Comparison of ENCODE assay signal across 24 cellular contexts in the genomic region with DNA sequence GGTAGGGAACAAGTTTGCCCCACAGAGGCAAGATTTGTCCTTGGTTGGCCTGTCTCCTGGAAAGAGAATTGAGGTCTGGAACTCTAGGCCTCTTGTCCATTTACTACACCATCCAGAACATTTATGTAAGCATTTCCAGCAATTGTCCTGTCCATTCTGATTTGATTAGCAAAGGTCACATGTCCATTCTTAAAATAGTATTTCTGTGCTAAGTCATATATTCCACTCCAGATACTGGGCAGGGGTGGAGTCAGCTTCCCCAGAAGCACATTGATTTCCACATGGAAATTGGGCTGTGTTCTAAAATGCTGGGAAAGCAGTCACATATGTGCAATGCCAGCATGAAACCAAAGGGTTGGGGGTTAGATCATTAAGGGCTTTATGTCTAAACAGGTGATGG. TPM values are rescaled to one million over a fixed set of nuclear protein-coding genes. Genes with fewer than 3 reads are reported as not detected.
"Had no signal": no experiment of that assay in that cellular context is flagged by ENCODE, and none has a peak within 500 bp of the region (broad histone marks: within the 10 kb centered on the region; RNA-seq: fewer than 3 reads in every experiment).

No MANE protein-coding gene starts in this region.

- H3K36me3 ChIP-seq: brain microvascular endothelial cell, cardiac muscle cell, Peyer's patch, SJCRH30 had no signal

- H3K27ac ChIP-seq: brain microvascular endothelial cell, cardiac muscle cell, KMS-11, Peyer's patch, RWPE1, SJCRH30 had no signal

- ATAC-seq: activated CD8-positive, alpha-beta memory T cell treated with anti-CD3 and anti-CD28 coated beads, Interleukin-2, amount 10 ng/mL, durations not matched to agents 7 days and 5 days had no signal

- DNase-seq: activated B cell treated with CpG ODN at 0.5 μM for 24 hours; activated CD4-positive, alpha-beta T cell treated with anti-CD3 and anti-CD28 coated beads for 1 hour; activated CD4-positive, alpha-beta T cell treated with anti-CD3 and anti-CD28 coated beads, Interleukin-2, amount 10 ng/mL, durations not matched to agents 24 days and 14 days; activated CD4-positive, alpha-beta T cell treated with anti-CD3 and anti-CD28 coated beads, Interleukin-2, amount 50 U/mL, for 48 hours; activated CD8-positive, alpha-beta memory T cell treated with anti-CD3 and anti-CD28 coated beads, Interleukin-2, amount 10 ng/mL, durations not matched to agents 7 days and 5 days; activated effector memory CD4-positive, alpha-beta T cell treated with Interleukin-2 at 50 U/mL for 16 hours; activated naive CD4-positive, alpha-beta T cell; activated T-cell treated with anti-CD3 and anti-CD28 coated beads, Interleukin-2, amount 50 U/mL, for 24 hours; amniotic stem cell; brain microvascular endothelial cell; cerebellar nuclear complex; NCI-H1092 treated with DMSO at 0.1 percent for 48 hours; NCI-H1417 treated with DMSO at 0.1 percent for 48 hours; NCI-H1694; NCI-H2029 treated with DMSO at 0.1 percent for 48 hours; NCI-H510A treated with DMSO at 0.1 percent for 48 hours; Peyer's patch; Right ventricle myocardium superior; SJCRH30 had no signal

- H3K9me3 ChIP-seq: Peyer's patch, SJCRH30 had no signal

- FAIRE-seq: astrocyte had no signal

- H3K4me1 ChIP-seq: Peyer's patch, SJCRH30 had no signal

- H3K4me3 ChIP-seq: cardiac muscle cell, Peyer's patch, SJCRH30 had no signal

- H3K27me3 ChIP-seq: brain microvascular endothelial cell, cardiac muscle cell, Peyer's patch, SJCRH30 had no signal

RNA-seq across cellular contexts. Expression of gene FMN2, which starts 21.5 kb away (rescaled TPM):
- total RNA-seq: activated B cell treated with CpG ODN at 0.5 μM for 24 hours; activated CD4-positive, alpha-beta T cell treated with anti-CD3 and anti-CD28 coated beads, Interleukin-2, amount 10 ng/mL, durations not matched to agents 24 days and 14 days; activated CD8-positive, alpha-beta memory T cell treated with anti-CD3 and anti-CD28 coated beads, Interleukin-2, amount 10 ng/mL, durations not matched to agents 7 days and 5 days; activated T-helper 1 cell treated with anti-CD3 and anti-CD28 coated beads, Interleukin-12 subunit alpha, Interleukin-12 subunit beta, Interleukin-2, Interleukin-4 antibody, amounts not matched to agents 30 ng/mL and 10 ng/mL and 1 ng/mL, durations not matched to agents 14 hours and 24 hours and 36 hours; Right ventricle myocardium superior; SJCRH30 had no signal
